16 cellular contexts compared by ENCODE assay signal in genomic region chr4:143524211-143524610, GRCh38. TPM values are rescaled to one million over a fixed set of nuclear protein-coding genes. Genes with fewer than 3 reads are reported as not detected.
DNase-seq lines count a peak whose midpoint lies in the region; ATAC-seq, FAIRE-seq and TF ChIP-seq lines count a peak whose summit lies in the region.
"Had no signal": no experiment of that assay in that cellular context is flagged by ENCODE, and none has a peak within 500 bp of the region (broad histone marks: within the 10 kb centered on the region; RNA-seq: fewer than 3 reads in every experiment).

No MANE protein-coding gene starts in this region.

- no peaks in the 10 kb centered on the region for H3K9me3 Mint-ChIP-seq in CD8-positive, alpha-beta T cell
- H3K9me3 Mint-ChIP-seq: CD4-positive, alpha-beta memory T cell; HFFc6 had no signal

- H2AFZ ChIP-seq in K562 (ENCODE audit: low read depth, low read length): no peak overlapping the region

- no TSS peak for BruUV-seq in K562 (replicated peaks; lab: Mats Ljungman, UMichigan)

- H3K36me3 Mint-ChIP-seq in CD8-positive, alpha-beta T cell: peaks cover 75% of the 10 kb centered on the region

- intact Hi-C loops in CD8-positive, alpha-beta T cell (cut with DNase I, micrococcal nuclease): loop anchor here in 1 of 2 experiments (2.0 kb wide), 1 partner anchor 17 kb away; no protein-coding TSS in a partner anchor
- intact Hi-C loops in K562 (cut with micrococcal nuclease) (no loop called here), lower lobe of right lung (cut with DNase I) (no loop called here), upper lobe of right lung (cut with DNase I) (no loop called here)

- H3K4me1 ChIP-seq in CD8-positive, alpha-beta T cell (ENCODE audit: insufficient read depth, low read length): peaks cover 4% of the 10 kb centered on the region
- H3K4me1 ChIP-seq in K562 (replicated peaks in 1 of 2; ENCODE audit: control insufficient read depth in 2 of 2, insufficient read depth in 2 of 2, low read length in 2 of 2) (no peaks in the 10 kb centered on the region), lower lobe of right lung (peaks cover 43% of the 10 kb centered on the region), upper lobe of right lung (peaks cover 15% of the 10 kb centered on the region), Peyer's patch (peaks cover 0 to 4% (median 0%) of the 10 kb centered on the region in 4 donors)
- H3K4me1 ChIP-seq: Caco-2, HAP-1 had no signal

- no peaks in the 10 kb centered on the region for H3K9me1 ChIP-seq in K562 (ENCODE audit: control insufficient read depth, insufficient read depth, low read length)

- no peak overlapping the region for H3K9ac ChIP-seq in K562 (ENCODE audit: insufficient read depth in 1 of 2, low read depth in 2 of 2, low read length in 2 of 2)

- no peak for TF ChIP-seq EP300 in K562 (IDR thresholded peaks at IDR 0.05; ENCODE audit: low read length)

- no peaks in the 10 kb centered on the region for H3K27me3 ChIP-seq in CD8-positive, alpha-beta T cell (ENCODE audit: insufficient read depth, low read length)
- H3K27me3 ChIP-seq in K562 (ENCODE audit: control insufficient read depth in 2 of 2, insufficient read depth in 2 of 2, low read length in 2 of 2): no peaks in the 10 kb centered on the region
- H3K27me3 ChIP-seq in lower lobe of right lung (ENCODE audit: low read depth): no peaks in the 10 kb centered on the region
- no peaks in the 10 kb centered on the region for H3K27me3 ChIP-seq in upper lobe of right lung
- H3K27me3 ChIP-seq in Peyer's patch: no peaks in the 10 kb centered on the region

- TF ChIP-seq POLR2A in K562 (conservative IDR thresholded peaks at IDR 0.05): no peak
- TF ChIP-seq POLR2A in Peyer's patch (IDR thresholded peaks at IDR 0.05): no peak

- no peak overlapping the region for H3K4me3 ChIP-seq in CD8-positive, alpha-beta T cell (ENCODE audit: low read depth, low read length)
- H3K4me3 ChIP-seq in K562: no peak overlapping the region
- no peak overlapping the region for H3K4me3 ChIP-seq in lower lobe of right lung
- H3K4me3 ChIP-seq in upper lobe of right lung: no peak overlapping the region
- no peak overlapping the region for H3K4me3 ChIP-seq in Peyer's patch
- H3K4me3 ChIP-seq: HAP-1 had no signal

- no peak for ATAC-seq in CD8-positive, alpha-beta T cell
- ATAC-seq in K562: no peak
- peak; percentile 71 to 94 for ATAC-seq in lower lobe of right lung
- peak; percentile 63 for ATAC-seq in upper lobe of right lung

- H3K4me1 Mint-ChIP-seq in CD8-positive, alpha-beta T cell (ENCODE audit: low read depth): peaks cover 54% of the 10 kb centered on the region

- H3K27me3 Mint-ChIP-seq in CD8-positive, alpha-beta T cell (ENCODE audit: low read depth): no peaks in the 10 kb centered on the region
- H3K27me3 Mint-ChIP-seq: CD4-positive, alpha-beta memory T cell had no signal

- TF ChIP-seq CTCF in CD8-positive, alpha-beta T cell (IDR thresholded peaks at IDR 0.05): no peak
- TF ChIP-seq CTCF in K562 (IDR thresholded peaks at IDR 0.05 in 2 of 3, conservative IDR thresholded peaks at IDR 0.05 in 1 of 3; ENCODE audit: insufficient read depth in 2 of 3, low read depth in 1 of 3, low read length in 3 of 3): no peak
- TF ChIP-seq CTCF in lower lobe of right lung (IDR thresholded peaks at IDR 0.05): no peak
- no peak for TF ChIP-seq CTCF in upper lobe of right lung (IDR thresholded peaks at IDR 0.05)
- no peak for TF ChIP-seq CTCF in Peyer's patch (IDR thresholded peaks at IDR 0.05)

- H3K4me2 ChIP-seq in K562 (ENCODE audit: insufficient read depth, low read length): no peak overlapping the region

- in situ Hi-C loops in K562 (cut with MboI): no loop called here

- peak; percentile 32 for FAIRE-seq in K562 (lab: Jason Lieb, UNC)
- FAIRE-seq in RCC 7860 (lab: Jason Lieb, UNC): no peak
- FAIRE-seq: GM12892, H54 had no signal

- H3K27ac Mint-ChIP-seq in CD8-positive, alpha-beta T cell: peak overlapping the region; percentile 24
- H3K27ac Mint-ChIP-seq: HFFc6 had no signal

- no peaks in the 10 kb centered on the region for H4K20me1 ChIP-seq in K562 (replicated peaks; ENCODE audit: control insufficient read depth, insufficient read depth, low read length)

- no peak for DNase-seq in CD8-positive, alpha-beta T cell
- no peak for DNase-seq in K562 (ENCODE audit: extremely low read depth in 1 of 4, low spot score in 3 of 4)
- no peak for DNase-seq in lower lobe of right lung
- DNase-seq in upper lobe of right lung: no peak
- DNase-seq in Peyer's patch: no peak
- no peak for DNase-seq in RCC 7860 (ENCODE audit: low spot score)
- DNase-seq: C1 segment of cervical spinal cord; Caco-2; CD4-positive, alpha-beta memory T cell; DMS153; DND-41; GOT3; HFFc6 had no signal

- POLR2A ChIA-PET in CD8-positive, alpha-beta T cell (lab: Charles Lee): interaction anchor here (0.6 kb wide), 1 partner anchor 26 kb away, joined by 4 read pairs; no protein-coding TSS in a partner anchor
- POLR2A ChIA-PET in K562 (lab: Yijun Ruan, JAX): interaction anchor here (0.5 to 0.8 kb wide), 2 partner anchors 11 to 18 kb away, joined by 3 to 4 read pairs; partner anchors contain the start of gene SMARCA5

- peaks cover 40% of the 10 kb centered on the region for H3K79me2 ChIP-seq in K562 (ENCODE audit: control insufficient read depth, insufficient read depth, low read length)

- no peaks in the 10 kb centered on the region for H3K9me3 ChIP-seq in CD8-positive, alpha-beta T cell (ENCODE audit: low read length)
- H3K9me3 ChIP-seq in K562 (replicated peaks; ENCODE audit: control insufficient read depth, insufficient read depth, low read depth, low read length) (no peaks in the 10 kb centered on the region), lower lobe of right lung (no peaks in the 10 kb centered on the region), upper lobe of right lung (no peaks in the 10 kb centered on the region), Peyer's patch (no peaks in the 10 kb centered on the region)
- H3K9me3 ChIP-seq: Caco-2, HAP-1 had no signal

- H3K4me3 Mint-ChIP-seq in CD8-positive, alpha-beta T cell: no peak overlapping the region
- H3K4me3 Mint-ChIP-seq: CD4-positive, alpha-beta memory T cell; HFFc6 had no signal

- 98% methylated on average over 4 of the region's 4 CpGs for WGBS in K562 (ENCODE audit: insufficient coverage, low coverage, missing lambda C conversion rate)

- H3K36me3 ChIP-seq in CD8-positive, alpha-beta T cell (ENCODE audit: insufficient read depth, low read length): peaks cover 34% of the 10 kb centered on the region
- H3K36me3 ChIP-seq in K562 (ENCODE audit: control insufficient read depth, insufficient read depth, low read length) (peaks cover 91% of the 10 kb centered on the region), lower lobe of right lung (peaks cover 96% of the 10 kb centered on the region), upper lobe of right lung (peaks cover 95% of the 10 kb centered on the region), Peyer's patch (peaks cover 0 to 80% (median 0%) of the 10 kb centered on the region in 3 donors)

- H3K27ac ChIP-seq in CD8-positive, alpha-beta T cell (ENCODE audit: low read depth, low read length): no peak overlapping the region
- H3K27ac ChIP-seq in K562 (ENCODE audit: extremely low read depth, low read depth, low read length) (no peak overlapping the region), lower lobe of right lung (no peak overlapping the region), upper lobe of right lung (no peak overlapping the region), Peyer's patch (no peak overlapping the region)

- CTCF ChIA-PET in CD8-positive, alpha-beta T cell (lab: Charles Lee): no interaction called here
- CTCF ChIA-PET in K562 (lab: Yijun Ruan, JAX; ENCODE audit: low intra/inter-chr PET ratio): no interaction called here

- no peak for TF ChIP-seq RAD21 in K562 (CRISPR knock-in tag; conservative IDR thresholded peaks at IDR 0.05 in 1 of 2, IDR thresholded peaks at IDR 0.05 in 1 of 2)

TF ChIP-seq in K562, 482 proteins besides CTCF, POLR2A, EP300 and RAD21 (continues in another document):
- TF ChIP-seq RBFOX2 (IDR thresholded peaks at IDR 0.05; ENCODE audit: low read depth, low read length) (no peak), ZNF717 (CRISPR knock-in tag; IDR thresholded peaks at IDR 0.05) (no peak), ZNF311 (CRISPR knock-in tag; IDR thresholded peaks at IDR 0.05) (no peak), ZNF165 (CRISPR knock-in tag; IDR thresholded peaks at IDR 0.05; ENCODE audit: borderline replicate concordance) (no peak), STAT5A (IDR thresholded peaks at IDR 0.05; ENCODE audit: borderline replicate concordance, low read length) (no peak), POLR2B (IDR thresholded peaks at IDR 0.05; ENCODE audit: low read depth, partially characterized antibody) (no peak)

RNA-seq across cellular contexts. Expression of gene SMARCA5, which starts 10.7 kb away (rescaled TPM):
- total RNA-seq in CD8-positive, alpha-beta T cell: 10 to 100 TPM; 57.9 to 63.1 TPM
- total RNA-seq in K562 (2011; cell fraction: chromatin; rRNA removed; ENCODE audit: low replicate concordance): 19.4 and 76.5 TPM in 2 replicates
- 6.5 and 9.9 TPM in 2 replicates for total RNA-seq in K562 (2011; cell fraction: nucleolus; rRNA removed)
- total RNA-seq in K562 (2011; cell fraction: nucleoplasm; rRNA removed): 15.4 and 27.3 TPM in 2 replicates
- total RNA-seq in K562 (2014; rRNA removed) (32.1 and 34.6 TPM in 2 replicates), K562 (2014; rRNA removed; fragmentation: Illumina TruSeq; extraction: Trizol) (57.8 and 61.6 TPM in 2 replicates), K562 (2015; rRNA removed; fragmentation: Illumina TruSeq; extraction: Trizol) (48.0 and 50.4 TPM in 2 replicates), K562 (2021) (43.3 and 46.1 TPM in 2 replicates), lower lobe of right lung (67.6 TPM), upper lobe of right lung (61.5 TPM), Peyer's patch (10 to 100 TPM; 21.5 to 35.9 (median 26.2) TPM)
- polyA plus RNA-seq in K562 (2011; rRNA removed) (18.2 and 25.8 TPM in 2 replicates), K562 (2014; fragmentation: Illumina TruSeq; extraction: Trizol) (35.1 and 39.7 TPM in 2 replicates), K562 (2014; fragmentation: Nextera tagmentation; extraction: Ambion mirVana) (10 to 100 TPM; 21.6 to 23.1 TPM), K562 (2014; rRNA removed) (26.5 and 31.6 TPM in 2 replicates)
- polyA plus RNA-seq in K562 (2011; cell fraction: cytosol; rRNA removed): 6.8 and 8.0 TPM in 2 replicates
- polyA plus RNA-seq in K562 (2011; cell fraction: nucleus; rRNA removed): 9.8 and 10.1 TPM in 2 replicates
- 31.0 and 55.8 TPM in 2 replicates for polyA plus RNA-seq in K562 (2012)
- polyA minus RNA-seq in K562 (2011; rRNA and poly(A)+ RNA removed): 55.9 and 65.5 TPM in 2 replicates
- 23.4 and 27.0 TPM in 2 replicates for polyA minus RNA-seq in K562 (2011; cell fraction: cytosol; rRNA and poly(A)+ RNA removed)
- polyA minus RNA-seq in K562 (2011; cell fraction: nucleus; rRNA and poly(A)+ RNA removed): 21.0 and 37.7 TPM in 2 replicates

Comparison
In these comparisons a context has a peak if more than half of its experiments do, and no peak if none do; other contexts are left out.
1. ATAC-seq: peak in lower lobe of right lung (2 of 2) and upper lobe of right lung (single experiment); none in CD8-positive, alpha-beta T cell (single experiment) and K562 (single experiment).